ENCODE assay signal across 20 cellular contexts in the genomic region with DNA sequence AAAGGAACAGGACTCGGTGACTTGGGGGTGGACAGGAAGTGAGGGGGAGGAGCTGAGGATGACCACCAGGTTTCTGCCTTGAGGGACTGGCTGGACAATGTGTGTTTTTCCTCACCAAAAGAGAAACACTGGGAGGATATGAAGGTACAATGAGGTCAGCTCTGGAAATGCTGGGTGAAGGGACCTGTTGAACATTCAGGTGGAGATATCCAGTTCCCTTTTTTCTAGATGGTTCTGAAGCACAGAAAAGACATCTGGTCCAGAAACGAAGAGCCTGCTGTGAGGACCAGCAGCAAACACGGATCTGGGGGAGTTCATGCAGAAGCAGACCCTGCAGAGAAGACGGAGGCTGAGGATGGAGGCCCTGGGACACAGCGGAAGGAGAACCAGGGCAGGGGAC. TPM values are rescaled to one million over a fixed set of nuclear protein-coding genes. Genes with fewer than 3 reads are reported as not detected.
DNase-seq lines count a peak whose midpoint lies in the region; ATAC-seq and TF ChIP-seq lines count a peak whose summit lies in the region.
"Had no signal": no experiment of that assay in that cellular context is flagged by ENCODE, and none has a peak within 500 bp of the region (broad histone marks: within the 10 kb centered on the region; RNA-seq: fewer than 3 reads in every experiment).

No MANE protein-coding gene starts in this region.

- H3K27ac Mint-ChIP-seq in activated naive CD4-positive, alpha-beta T cell treated with anti-CD3 and anti-CD28 coated beads, Interleukin-2, amount 50 U/mL, for 24 hours, result peak overlapping the region; percentile 87
- H3K27ac Mint-ChIP-seq in IgD-negative memory B cell (peak overlapping the region; percentile 23 to 95 (median 77)), endothelial cell (ENCODE audit: unreplicated experiment) (peak overlapping the region; percentile 21)
- H3K27ac Mint-ChIP-seq in stimulated activated memory B cell treated with anti-CD40 and anti-IgM and Interleukin-4, amounts not matched to agents 10 μg/mL and 1 μg/mL and 100 μg/mL, for 72 hours, result peak overlapping the region; percentile 71
- H3K27ac Mint-ChIP-seq: T-helper 1 cell treated with Interleukin-12 subunit alpha and Interleukin-12 subunit beta and Interleukin-4 antibody, amounts not matched to agents 30 μg/mL and 1 μg/mL, for 36 hours had no signal

- no peak for TF ChIP-seq CTCF in endothelial cell (IDR thresholded peaks at IDR 0.05; ENCODE audit: unreplicated experiment)

- peaks cover 6% of the 10 kb centered on the region for H3K36me3 Mint-ChIP-seq in activated naive CD4-positive, alpha-beta T cell treated with anti-CD3 and anti-CD28 coated beads, Interleukin-2, amount 50 U/mL, for 24 hours
- H3K36me3 Mint-ChIP-seq in IgD-negative memory B cell (no peaks in the 10 kb centered on the region), endothelial cell (ENCODE audit: low read depth, unreplicated experiment) (peaks cover 19% of the 10 kb centered on the region)
- H3K36me3 Mint-ChIP-seq in stimulated activated memory B cell treated with anti-CD40 and anti-IgM and Interleukin-4, amounts not matched to agents 10 μg/mL and 1 μg/mL and 100 μg/mL, for 72 hours, result peaks cover 21% of the 10 kb centered on the region

- H3K27me3 Mint-ChIP-seq in activated naive CD4-positive, alpha-beta T cell treated with anti-CD3 and anti-CD28 coated beads, Interleukin-2, amount 50 U/mL, for 24 hours, result no peaks in the 10 kb centered on the region
- peaks cover 2% of the 10 kb centered on the region for H3K27me3 Mint-ChIP-seq in IgD-negative memory B cell
- peaks cover 5% of the 10 kb centered on the region for H3K27me3 Mint-ChIP-seq in endothelial cell (ENCODE audit: unreplicated experiment)
- H3K27me3 Mint-ChIP-seq in stimulated activated memory B cell treated with anti-CD40 and anti-IgM and Interleukin-4, amounts not matched to agents 10 μg/mL and 1 μg/mL and 100 μg/mL, for 72 hours, result no peaks in the 10 kb centered on the region
- H3K27me3 Mint-ChIP-seq: naive thymus-derived CD4-positive, alpha-beta T cell had no signal

- no peak for DNase-seq in activated naive CD4-positive, alpha-beta T cell (lab: John Stamatoyannopoulos, UW)
- DNase-seq in endothelial cell (ENCODE audit: low spot score) (no peak), NCI-H69 (lab: John Stamatoyannopoulos, UW) (no peak), amygdala (lab: John Stamatoyannopoulos, UW) (no peak)
- no peak for DNase-seq in stimulated activated CD4-positive, alpha-beta T cell treated with anti-CD3 and anti-CD28 coated beads, Interleukin-2, amount 100 ng/mL, for 48 hours
- DNase-seq: activated CD4-positive, alpha-beta T cell treated with anti-CD3 and anti-CD28 coated beads for 48 hours; brain microvascular endothelial cell; cortex of kidney; glutamatergic neuron; left colon; naive thymus-derived CD4-positive, alpha-beta T cell; NCI-H1436; NCI-H510A treated with DMSO at 0.1 percent for 48 hours; RPMI8226; sigmoid colon; testis had no signal

- H3K4me3 Mint-ChIP-seq in activated naive CD4-positive, alpha-beta T cell treated with anti-CD3 and anti-CD28 coated beads, Interleukin-2, amount 50 U/mL, for 24 hours, result peak overlapping the region; percentile 45
- H3K4me3 Mint-ChIP-seq in IgD-negative memory B cell, result peak overlapping the region in 3 of 4 donors; percentile 12 to 67 (median 61)
- peak overlapping the region; percentile 37 for H3K4me3 Mint-ChIP-seq in endothelial cell (ENCODE audit: unreplicated experiment)
- peak overlapping the region; percentile 21 for H3K4me3 Mint-ChIP-seq in stimulated activated memory B cell treated with anti-CD40 and anti-IgM and Interleukin-4, amounts not matched to agents 10 μg/mL and 1 μg/mL and 100 μg/mL, for 72 hours
- H3K4me3 Mint-ChIP-seq: T-helper 1 cell treated with Interleukin-12 subunit alpha and Interleukin-12 subunit beta and Interleukin-4 antibody, amounts not matched to agents 30 μg/mL and 1 μg/mL, for 36 hours had no signal

- peaks cover 77% of the 10 kb centered on the region for H3K4me1 Mint-ChIP-seq in activated naive CD4-positive, alpha-beta T cell treated with anti-CD3 and anti-CD28 coated beads, Interleukin-2, amount 50 U/mL, for 24 hours
- H3K4me1 Mint-ChIP-seq in IgD-negative memory B cell (peaks cover 71 to 82% (median 77%) of the 10 kb centered on the region in 3 donors), endothelial cell (ENCODE audit: unreplicated experiment) (peaks cover 25% of the 10 kb centered on the region)
- H3K4me1 Mint-ChIP-seq in stimulated activated memory B cell treated with anti-CD40 and anti-IgM and Interleukin-4, amounts not matched to agents 10 μg/mL and 1 μg/mL and 100 μg/mL, for 72 hours, result peaks cover 89% of the 10 kb centered on the region

- ATAC-seq in stimulated activated memory B cell treated with anti-CD40 and anti-IgM and Interleukin-4, amounts not matched to agents 10 μg/mL and 1 μg/mL and 100 μg/mL, for 72 hours, result no peak
- ATAC-seq: naive thymus-derived CD4-positive, alpha-beta T cell had no signal

- no peaks in the 10 kb centered on the region for H3K9me3 Mint-ChIP-seq in activated naive CD4-positive, alpha-beta T cell treated with anti-CD3 and anti-CD28 coated beads, Interleukin-2, amount 50 U/mL, for 24 hours
- H3K9me3 Mint-ChIP-seq in IgD-negative memory B cell (no peaks in the 10 kb centered on the region), endothelial cell (ENCODE audit: unreplicated experiment) (no peaks in the 10 kb centered on the region)
- H3K9me3 Mint-ChIP-seq in stimulated activated memory B cell treated with anti-CD40 and anti-IgM and Interleukin-4, amounts not matched to agents 10 μg/mL and 1 μg/mL and 100 μg/mL, for 72 hours, result no peaks in the 10 kb centered on the region
- H3K9me3 Mint-ChIP-seq: naive thymus-derived CD4-positive, alpha-beta T cell; T-helper 1 cell treated with Interleukin-12 subunit alpha and Interleukin-12 subunit beta and Interleukin-4 antibody, amounts not matched to agents 30 μg/mL and 1 μg/mL, for 36 hours had no signal

RNA-seq across cellular contexts. Expression of gene ARHGAP17, which starts 17.5 kb away (rescaled TPM):
- polyA plus RNA-seq in IgD-negative memory B cell, result 153 TPM
- 125 TPM for total RNA-seq in endothelial cell (ENCODE audit: unreplicated experiment)

Comparison
In these comparisons a context has a peak if more than half of its experiments do, and no peak if none do; other contexts are left out.
1. H3K27ac Mint-ChIP-seq: peak in every context shown above with its lines; median percentile 87 in activated naive CD4-positive, alpha-beta T cell treated with anti-CD3 and anti-CD28 coated beads, Interleukin-2, amount 50 U/mL, for 24 hours; 77 in IgD-negative memory B cell; 71 in stimulated activated memory B cell treated with anti-CD40 and anti-IgM and Interleukin-4, amounts not matched to agents 10 μg/mL and 1 μg/mL and 100 μg/mL, for 72 hours; 21 in endothelial cell.